Comparison of ENCODE assay signal across 12 cellular contexts in the genomic region with DNA sequence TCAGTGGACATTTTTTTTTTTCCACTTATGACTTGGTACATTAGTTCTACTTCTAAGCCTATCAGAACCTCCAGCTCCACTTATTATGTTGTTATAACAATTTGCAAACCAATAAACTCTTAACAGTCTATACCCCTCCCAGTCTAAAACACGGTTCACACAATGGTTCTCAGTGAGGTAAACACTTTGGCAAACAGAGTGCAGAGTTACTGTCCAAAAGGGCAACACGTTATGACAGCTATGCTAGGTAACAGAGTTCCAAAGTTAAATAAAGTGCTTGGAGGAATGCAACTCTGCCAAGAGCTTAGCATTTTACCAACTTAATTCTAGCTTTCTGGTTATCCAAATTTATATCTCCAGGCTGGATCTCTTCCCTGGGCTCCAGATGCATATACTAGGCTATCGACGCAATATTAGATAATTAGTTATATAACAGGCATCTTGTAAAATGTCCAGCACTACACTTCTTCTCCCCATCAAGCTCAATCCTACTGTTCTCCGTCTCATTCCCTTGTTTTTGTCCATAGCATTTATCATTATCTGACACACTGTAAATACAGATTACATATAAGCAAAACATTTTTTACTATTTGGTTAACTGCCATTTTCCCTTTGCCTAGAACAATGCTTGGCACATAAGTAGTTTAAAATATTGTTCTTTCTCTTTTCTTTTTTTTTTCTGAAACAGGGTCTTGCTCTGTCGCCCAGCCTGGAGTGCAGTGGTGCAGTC. TPM values are rescaled to one million over a fixed set of nuclear protein-coding genes. Genes with fewer than 3 reads are reported as not detected.
DNase-seq lines count a peak whose midpoint lies in the region; ATAC-seq and TF ChIP-seq lines count a peak whose summit lies in the region.
"Had no signal": no experiment of that assay in that cellular context is flagged by ENCODE, and none has a peak within 500 bp of the region (broad histone marks: within the 10 kb centered on the region; RNA-seq: fewer than 3 reads in every experiment).

No MANE protein-coding gene starts in this region.

- no peaks in the 10 kb centered on the region for H3K27me3 ChIP-seq in esophagus muscularis mucosa
- no peaks in the 10 kb centered on the region for H3K27me3 ChIP-seq in gastrocnemius medialis

- ATAC-seq in T-cell (replicated peaks in 1 of 4) (no peak), gastrocnemius medialis (no peak), sciatic nerve (no peak)

- in situ Hi-C loops in gastrocnemius medialis (cut with MboI; ENCODE audit: low sequenced_read_pairs in 4 of 4) = no loop called here

- 37% methylated on average over 6 of the region's 6 CpGs for WGBS in esophagus muscularis mucosa

- TF ChIP-seq CTCF in esophagus muscularis mucosa (IDR thresholded peaks at IDR 0.05) = no peak
- TF ChIP-seq CTCF in gastrocnemius medialis (IDR thresholded peaks at IDR 0.05 in 4 of 5, conservative IDR thresholded peaks at IDR 0.05 in 1 of 5) = no peak

- peaks cover 80% of the 10 kb centered on the region for H3K4me1 Mint-ChIP-seq in activated CD4-positive, alpha-beta T cell treated with anti-CD3 and anti-CD28 coated beads, Interleukin-2, amount 10 ng/mL, durations not matched to agents 24 days and 14 days
- H3K4me1 Mint-ChIP-seq in T-cell = peaks cover 97 to 98% (median 97%) of the 10 kb centered on the region in 3 donors

- no peaks in the 10 kb centered on the region for H3K36me3 ChIP-seq in esophagus muscularis mucosa
- no peaks in the 10 kb centered on the region for H3K36me3 ChIP-seq in gastrocnemius medialis

- peak overlapping the region; percentile 71 for H3K4me3 Mint-ChIP-seq in activated CD4-positive, alpha-beta T cell treated with anti-CD3 and anti-CD28 coated beads, Interleukin-2, amount 10 ng/mL, durations not matched to agents 24 days and 14 days
- peak overlapping the region; percentile 45 to 74 (median 52) for H3K4me3 Mint-ChIP-seq in T-cell

- TF ChIP-seq POLR2A in esophagus muscularis mucosa (IDR thresholded peaks at IDR 0.05; ENCODE audit: low read depth) = no peak
- no peak for TF ChIP-seq POLR2A in gastrocnemius medialis (IDR thresholded peaks at IDR 0.05)

- no peak for DNase-seq in activated CD4-positive, alpha-beta T cell treated with anti-CD3 and anti-CD28 coated beads, Interleukin-2, amount 10 ng/mL, durations not matched to agents 24 days and 14 days
- DNase-seq in activated CD4-positive, alpha-beta T cell treated with anti-CD3 and anti-CD28 coated beads for 4 hours = no peak
- DNase-seq in T-cell = no peak
- DNase-seq in esophagus muscularis mucosa (ENCODE audit: extremely low spot score) = no peak
- no peak for DNase-seq in gastrocnemius medialis
- no peak for DNase-seq in sciatic nerve (ENCODE audit: low spot score)
- DNase-seq in HEK293T (ENCODE audit: extremely low spot score) = no peak
- DNase-seq in AG20443 (ENCODE audit: low spot score) = no peak
- DNase-seq: DMS53, NCI-H1048, NCI-H446 treated with DMSO at 0.1 percent for 48 hours, T-helper 9 cell had no signal

- POLR2A ChIA-PET in T-cell (lab: Charles Lee) (interaction anchor here (0.6 to 1.5 kb wide), 9 partner anchors 10 to 137 kb away, joined by 3 to 10 read pairs (median 4); no protein-coding TSS in a partner anchor), HEK293T (lab: Yijun Ruan, JAX) (no interaction called here)

- no peaks in the 10 kb centered on the region for H3K9me3 ChIP-seq in esophagus muscularis mucosa
- no peaks in the 10 kb centered on the region for H3K9me3 ChIP-seq in gastrocnemius medialis

- H3K27me3 Mint-ChIP-seq in activated CD4-positive, alpha-beta T cell treated with anti-CD3 and anti-CD28 coated beads, Interleukin-2, amount 10 ng/mL, durations not matched to agents 24 days and 14 days = no peaks in the 10 kb centered on the region
- H3K27me3 Mint-ChIP-seq in T-cell = no peaks in the 10 kb centered on the region

- TF ChIP-seq EP300 in esophagus muscularis mucosa (IDR thresholded peaks at IDR 0.05) = no peak

- H3K9me3 Mint-ChIP-seq in activated CD4-positive, alpha-beta T cell treated with anti-CD3 and anti-CD28 coated beads, Interleukin-2, amount 10 ng/mL, durations not matched to agents 24 days and 14 days = peaks cover 5% of the 10 kb centered on the region
- H3K9me3 Mint-ChIP-seq in T-cell = peaks cover 0 to 6% (median 0%) of the 10 kb centered on the region in 3 donors

- H3K4me3 ChIP-seq in esophagus muscularis mucosa (no peak overlapping the region), gastrocnemius medialis (no peak overlapping the region)

- peaks cover 55% of the 10 kb centered on the region for H3K36me3 Mint-ChIP-seq in activated CD4-positive, alpha-beta T cell treated with anti-CD3 and anti-CD28 coated beads, Interleukin-2, amount 10 ng/mL, durations not matched to agents 24 days and 14 days (ENCODE audit: low read depth)
- peaks cover 22% of the 10 kb centered on the region for H3K36me3 Mint-ChIP-seq in T-cell

- intact Hi-C loops in activated CD4-positive, alpha-beta T cell treated with anti-CD3 and anti-CD28 coated beads, Interleukin-2, amount 10 ng/mL, durations not matched to agents 24 days and 14 days (cut with micrococcal nuclease) = loop anchor here (1.0 kb wide), 3 partner anchors 8 to 33 kb away; no protein-coding TSS in a partner anchor
- intact Hi-C loops in esophagus muscularis mucosa (cut with DNase I) (no loop called here), gastrocnemius medialis (cut with DNase I; ENCODE audit: low total_unique reads) (no loop called here), sciatic nerve (cut with DNase I) (no loop called here)

- H3K4me1 ChIP-seq in esophagus muscularis mucosa = peaks cover 52 to 100% (median 96%) of the 10 kb centered on the region in 4 donors
- peaks cover 42 to 70% of the 10 kb centered on the region in 2 donors for H3K4me1 ChIP-seq in gastrocnemius medialis

- peak overlapping the region; percentile 92 for H3K27ac Mint-ChIP-seq in activated CD4-positive, alpha-beta T cell treated with anti-CD3 and anti-CD28 coated beads, Interleukin-2, amount 10 ng/mL, durations not matched to agents 24 days and 14 days
- peak overlapping the region; percentile 71 to 88 for H3K27ac Mint-ChIP-seq in T-cell

- CTCF ChIA-PET in T-cell (lab: Charles Lee) = interaction anchor here in 1 of 2 donors (0.6 to 1.2 kb wide), 7 partner anchors 10 to 71 kb away, joined by 3 to 6 read pairs (median 3); no protein-coding TSS in a partner anchor
- CTCF ChIA-PET in HEK293T (lab: Yijun Ruan, JAX) = interaction anchor here (0.6 kb wide), 1 partner anchor 150 kb away, joined by 4 read pairs; no protein-coding TSS in a partner anchor

- H3K27ac ChIP-seq in esophagus muscularis mucosa (replicated peaks in 1 of 4) (peak overlapping the region; percentile 87 to 100 (median 98)), gastrocnemius medialis (peak overlapping the region; percentile 51 to 83 (median 73))

TF ChIP-seq in HEK293T, 16 proteins besides CTCF, POLR2A, EP300 and RAD21:
- TF ChIP-seq FOXK2 (IDR thresholded peaks at IDR 0.05) = no peak
- no peak for TF ChIP-seq TARDBP (IDR thresholded peaks at IDR 0.05)
- TF ChIP-seq PKNOX1 (IDR thresholded peaks at IDR 0.05) = no peak
- no peak for TF ChIP-seq FOXM1 (IDR thresholded peaks at IDR 0.05; ENCODE audit: borderline replicate concordance)
- no peak for TF ChIP-seq LEF1 (IDR thresholded peaks at IDR 0.05; ENCODE audit: borderline replicate concordance)
- no peak for TF ChIP-seq CTBP1 (IDR thresholded peaks at IDR 0.05; ENCODE audit: borderline replicate concordance)
- TF ChIP-seq NFRKB (IDR thresholded peaks at IDR 0.05) = no peak
- TF ChIP-seq L3MBTL2 (conservative IDR thresholded peaks at IDR 0.05) = no peak
- no peak for TF ChIP-seq SUZ12 (IDR thresholded peaks at IDR 0.05)
- no peak for TF ChIP-seq HDGF (IDR thresholded peaks at IDR 0.05; ENCODE audit: borderline replicate concordance)
- TF ChIP-seq ARNT (IDR thresholded peaks at IDR 0.05) = no peak
- TF ChIP-seq BHLHE40 (IDR thresholded peaks at IDR 0.05; ENCODE audit: borderline replicate concordance) = no peak
- no peak for TF ChIP-seq ZNF384 (IDR thresholded peaks at IDR 0.05)
- TF ChIP-seq SP1 (IDR thresholded peaks at IDR 0.05) = no peak
- no peak for TF ChIP-seq FOXA1 (IDR thresholded peaks at IDR 0.05)
- no peak for TF ChIP-seq ELF4 (IDR thresholded peaks at IDR 0.05)

RNA-seq across cellular contexts. Expression of gene FNBP1, which starts 14.3 kb away (rescaled TPM):
- 245 TPM in 2 replicates for total RNA-seq in activated CD4-positive, alpha-beta T cell treated with anti-CD3 and anti-CD28 coated beads, Interleukin-2, amount 10 ng/mL, durations not matched to agents 24 days and 14 days
- total RNA-seq in T-cell (100 to 1,000 TPM; 166 to 211 (median 182) TPM), esophagus muscularis mucosa (100 to 1,000 TPM; 177 to 317 (median 254) TPM), gastrocnemius medialis (10 to 100 TPM; 13.3 to 30.0 (median 17.9) TPM), sciatic nerve (132 TPM)

RNA-seq across cellular contexts. Expression of gene GPR107, which starts 25.0 kb away (rescaled TPM):
- 19.2 and 23.6 TPM in 2 replicates for total RNA-seq in activated CD4-positive, alpha-beta T cell treated with anti-CD3 and anti-CD28 coated beads, Interleukin-2, amount 10 ng/mL, durations not matched to agents 24 days and 14 days
- total RNA-seq in T-cell (10 to 100 TPM; 21.3 to 29.1 (median 22.1) TPM), esophagus muscularis mucosa (10 to 100 TPM; 19.9 to 34.7 (median 30.8) TPM), gastrocnemius medialis (10 to 100 TPM; 13.5 to 20.7 (median 17.5) TPM), sciatic nerve (42.4 TPM)
